Comparison of ENCODE assay signal across 14 cellular contexts in genomic region chr18:59150236-59150635, GRCh38.
"Had no signal": no experiment of that assay in that cellular context is flagged by ENCODE, and none has a peak within 500 bp of the region (broad histone marks: within the 10 kb centered on the region; RNA-seq: fewer than 3 reads in every experiment).

No MANE protein-coding gene starts in this region.

- H3K9me3 ChIP-seq: ascending aorta, mucosa of descending colon, right atrium auricular region, thyroid gland, uterus had no signal

- H3K4me1 ChIP-seq: ascending aorta, right atrium auricular region, uterus had no signal

- H3K27ac ChIP-seq: ascending aorta, right atrium auricular region, skin epidermis, thyroid gland, uterus had no signal

- ATAC-seq: activated naive CD8-positive, alpha-beta T cell treated with anti-CD3 and anti-CD28 coated beads, Interleukin-2, amount 50 U/mL, for 24 hours; left lobe of liver; mucosa of descending colon; natural killer cell had no signal

- DNase-seq: activated CD4-positive, CD25-positive, alpha-beta regulatory T cell; activated naive CD8-positive, alpha-beta T cell treated with anti-CD3 and anti-CD28 coated beads, Interleukin-2, amount 50 U/mL, for 24 hours; activated T-cell treated with anti-CD3 and anti-CD28 coated beads, Interleukin-2, amount 50 U/mL, for 72 hours; glutamatergic neuron; mammary epithelial cell; mucosa of descending colon; natural killer cell; posterior cingulate gyrus; thyroid gland; uterus had no signal

- H3K36me3 ChIP-seq: uterus had no signal

- H3K4me3 ChIP-seq: ascending aorta, mucosa of descending colon, right atrium auricular region, skin epidermis, thyroid gland, uterus had no signal

- H3K27me3 ChIP-seq: ascending aorta, right atrium auricular region, thyroid gland, uterus had no signal
